ENCODE assay signal across 1 cellular context in the genomic region with DNA sequence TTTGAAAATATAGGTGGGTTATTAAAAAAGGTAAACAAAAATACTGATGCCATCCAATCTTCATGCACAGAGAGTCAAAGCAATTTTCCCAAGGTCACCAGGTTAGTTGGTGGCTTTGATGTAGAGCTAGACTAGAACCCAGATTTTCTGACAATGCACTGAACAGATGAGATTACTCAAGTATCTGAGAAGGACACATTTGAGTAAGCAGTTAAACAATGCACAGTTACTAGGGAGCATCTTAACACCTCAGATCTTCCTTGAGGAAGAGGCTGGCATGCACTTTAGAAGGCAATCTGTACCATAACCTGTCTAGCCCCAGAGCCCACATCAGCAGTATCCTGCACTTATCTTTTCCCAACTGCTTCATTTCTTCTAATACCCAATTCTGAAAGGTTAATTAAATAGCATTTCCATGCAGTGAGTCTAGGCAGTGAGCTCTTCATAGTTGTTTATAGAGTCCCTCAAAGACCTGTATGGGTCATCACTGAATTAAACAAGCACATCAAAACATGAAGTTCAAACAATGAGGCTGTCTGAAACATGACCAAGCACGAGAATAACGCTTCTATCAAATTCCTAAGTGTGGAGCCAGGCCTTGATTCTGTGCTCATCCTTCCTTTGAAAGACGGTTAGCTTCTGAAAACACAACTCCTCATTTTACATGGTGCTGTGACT.
TF ChIP-seq lines count a peak whose summit lies in the region.

No MANE protein-coding gene starts in this region.

TF ChIP-seq in IMR-90, 13 proteins besides CTCF, POLR2A, EP300 and RAD21:
- no peak for TF ChIP-seq NFE2L2 (IDR thresholded peaks at IDR 0.05; ENCODE audit: low read depth, low read length)
- no peak for TF ChIP-seq RFX5 (IDR thresholded peaks at IDR 0.05; ENCODE audit: low read depth, low read length)
- TF ChIP-seq CEBPB (IDR thresholded peaks at IDR 0.05; ENCODE audit: low read depth, low read length): no peak
- TF ChIP-seq BHLHE40 (IDR thresholded peaks at IDR 0.05; ENCODE audit: low read depth, low read length): peak; percentile 81
- no peak for TF ChIP-seq RCOR1 (IDR thresholded peaks at IDR 0.05; ENCODE audit: insufficient replicate concordance, low read length)
- no peak for TF ChIP-seq MAFK (IDR thresholded peaks at IDR 0.05; ENCODE audit: low read depth, low read length)
- no peak for TF ChIP-seq MXI1 (IDR thresholded peaks at IDR 0.05; ENCODE audit: borderline replicate concordance, low read depth, low read length)
- TF ChIP-seq, protein P1, sequence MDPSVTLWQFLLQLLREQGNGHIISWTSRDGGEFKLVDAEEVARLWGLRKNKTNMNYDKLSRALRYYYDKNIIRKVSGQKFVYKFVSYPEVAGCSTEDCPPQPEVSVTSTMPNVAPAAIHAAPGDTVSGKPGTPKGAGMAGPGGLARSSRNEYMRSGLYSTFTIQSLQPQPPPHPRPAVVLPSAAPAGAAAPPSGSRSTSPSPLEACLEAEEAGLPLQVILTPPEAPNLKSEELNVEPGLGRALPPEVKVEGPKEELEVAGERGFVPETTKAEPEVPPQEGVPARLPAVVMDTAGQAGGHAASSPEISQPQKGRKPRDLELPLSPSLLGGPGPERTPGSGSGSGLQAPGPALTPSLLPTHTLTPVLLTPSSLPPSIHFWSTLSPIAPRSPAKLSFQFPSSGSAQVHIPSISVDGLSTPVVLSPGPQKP (IDR thresholded peaks at IDR 0.05; ENCODE audit: borderline replicate concordance, low read depth, low read length): no peak
